ENCODE assay signal across 8 cellular contexts in genomic region chrX:16882702-16883486, GRCh38. TPM values are rescaled to one million over a fixed set of nuclear protein-coding genes. Genes with fewer than 3 reads are reported as not detected.
DNase-seq lines count a peak whose midpoint lies in the region; ATAC-seq and TF ChIP-seq lines count a peak whose summit lies in the region.

No MANE protein-coding gene starts in this region.

- H3K4me3 Mint-ChIP-seq in neural progenitor cell = peak overlapping the region; percentile 85

- H2AFZ ChIP-seq in neural progenitor cell (replicated peaks) = peak overlapping the region; percentile 98

- DNase-seq in DMS153 treated with DMSO at 0.1 percent for 48 hours (lab: John Stamatoyannopoulos, UW; ENCODE audit: unreplicated experiment) = peak; percentile 50
- DNase-seq in MG63 = peak; percentile 53
- peak; percentile 77 to 91 for DNase-seq in SJCRH30
- DNase-seq in activated naive CD4-positive, alpha-beta T cell treated with Interleukin-2 at 50 U/mL for 16 hours = peak; percentile 70
- peak; percentile 50 to 81 for DNase-seq in foreskin fibroblast
- peak; percentile 84 for DNase-seq in neural progenitor cell (ENCODE audit: low spot score)
- peak; percentile 78 for DNase-seq in testis

- peaks cover 7% of the 10 kb centered on the region for H3F3A ChIP-seq in neural progenitor cell (ENCODE audit: low read depth)

- H3K36me3 ChIP-seq in MG63 (no peaks in the 10 kb centered on the region), SJCRH30 (no peaks in the 10 kb centered on the region), neural progenitor cell (no peaks in the 10 kb centered on the region), testis (ENCODE audit: low read depth, missing control alignments) (no peaks in the 10 kb centered on the region)

- H3K27me3 Mint-ChIP-seq in neural progenitor cell (ENCODE audit: insufficient read depth, low read depth) = peaks cover 3% of the 10 kb centered on the region

- ATAC-seq in GM21786 (IDR thresholded peaks at IDR 0.05; ENCODE audit: unreplicated experiment) = peak; percentile 62

- no peaks in the 10 kb centered on the region for H4K20me1 ChIP-seq in neural progenitor cell (ENCODE audit: low read depth)

- H3K27ac Mint-ChIP-seq in neural progenitor cell = peak overlapping the region; percentile 39

- H3K4me1 ChIP-seq in SJCRH30 (peaks cover 6% of the 10 kb centered on the region; the same call in 1 of the 2 replicates), neural progenitor cell (no peaks in the 10 kb centered on the region), testis (no peaks in the 10 kb centered on the region)

- H3K27ac ChIP-seq in SJCRH30 = peak overlapping the region; percentile 45
- no peak overlapping the region for H3K27ac ChIP-seq in neural progenitor cell
- H3K27ac ChIP-seq in testis = peak overlapping the region; percentile 59 to 73

- H3K4me2 ChIP-seq in neural progenitor cell = peak overlapping the region; percentile 84

- H3K36me3 Mint-ChIP-seq in neural progenitor cell = no peaks in the 10 kb centered on the region

- H3K27me3 ChIP-seq in MG63 = no peaks in the 10 kb centered on the region; the same call in 1 of the 2 replicates
- H3K27me3 ChIP-seq in SJCRH30 = no peaks in the 10 kb centered on the region
- H3K27me3 ChIP-seq in neural progenitor cell = peaks cover 48% of the 10 kb centered on the region
- no peaks in the 10 kb centered on the region for H3K27me3 ChIP-seq in testis

- no peaks in the 10 kb centered on the region for H3K9me3 Mint-ChIP-seq in neural progenitor cell

- H3K4me3 ChIP-seq in MG63 (peak overlapping the region; percentile 38), SJCRH30 (peak overlapping the region; percentile 52), foreskin fibroblast (ENCODE audit: low read depth in 1 of 2, low read length in 2 of 2) (peak overlapping the region; percentile 55 to 60), neural progenitor cell (peak overlapping the region; percentile 53), testis (peak overlapping the region; percentile 40 to 53)

- H3K79me2 ChIP-seq in neural progenitor cell (ENCODE audit: low read depth) = no peaks in the 10 kb centered on the region

- TF ChIP-seq CTCF in foreskin fibroblast (IDR thresholded peaks at IDR 0.05; ENCODE audit: low read depth, low read length) (peak; percentile 48), neural progenitor cell (IDR thresholded peaks at IDR 0.05) (peak; percentile 84), testis (IDR thresholded peaks at IDR 0.05) (peak; percentile 43 to 57 (median 52))

- 0% methylated on average over 11 to 27 of the region's 27 CpGs for WGBS in testis, 2 donors

- H3K4me1 Mint-ChIP-seq in neural progenitor cell = peaks cover 11% of the 10 kb centered on the region

- H3K9ac ChIP-seq in neural progenitor cell = peak overlapping the region; percentile 11

- TF ChIP-seq POLR2A in testis (IDR thresholded peaks at IDR 0.05) = no peak

- intact Hi-C loops in testis (cut with DNase I; ENCODE audit: low total_unique reads) = no loop called here

- H3K9me3 ChIP-seq in MG63 (no peaks in the 10 kb centered on the region), SJCRH30 (replicated peaks) (no peaks in the 10 kb centered on the region), neural progenitor cell (ENCODE audit: low read depth) (no peaks in the 10 kb centered on the region), testis (no peaks in the 10 kb centered on the region)

RNA-seq across cellular contexts. Expression of gene RBBP7, which starts 12.7 kb away (rescaled TPM):
- total RNA-seq in MG63 (2014; rRNA removed; shearing (Covaris generic); ENCODE audit: low replicate concordance) = 167 and 233 TPM in 2 replicates
- 282 and 303 TPM in 2 replicates for total RNA-seq in SJCRH30 (2014; rRNA removed; shearing (Covaris generic))
- total RNA-seq in neural progenitor cell (ENCODE audit: low replicate concordance) (314 and 425 TPM in 2 replicates), testis (100 to 1,000 TPM; 311 to 375 TPM)
- polyA plus RNA-seq in testis (ENCODE audit: insufficient read depth, low read depth, low replicate concordance) = 206 TPM
